27 cellular contexts compared by ENCODE assay signal in genomic region chr7:31924228-31924627, GRCh38.
"Had no signal": no experiment of that assay in that cellular context is flagged by ENCODE, and none has a peak within 500 bp of the region (broad histone marks: within the 10 kb centered on the region; RNA-seq: fewer than 3 reads in every experiment).

No MANE protein-coding gene starts in this region.

- H3K27me3 ChIP-seq: colonic mucosa, esophagus muscularis mucosa, esophagus squamous epithelium, foreskin keratinocyte, gastrocnemius medialis, gastroesophageal sphincter, heart left ventricle, heart right ventricle had no signal

- ATAC-seq: effector memory CD8-positive, alpha-beta T cell; esophagus mucosa; foreskin keratinocyte; gastrocnemius medialis; gastroesophageal sphincter; heart left ventricle; heart right ventricle had no signal

- H3K27ac ChIP-seq: colonic mucosa, coronary artery, epithelial cell of prostate, esophagus muscularis mucosa, esophagus squamous epithelium, foreskin keratinocyte, gastrocnemius medialis, gastroesophageal sphincter, heart left ventricle, heart right ventricle had no signal

- H3K9me3 ChIP-seq: colonic mucosa, esophagus muscularis mucosa, esophagus squamous epithelium, gastrocnemius medialis, gastroesophageal sphincter had no signal

- H3K4me3 ChIP-seq: colonic mucosa, coronary artery, dorsolateral prefrontal cortex, esophagus muscularis mucosa, esophagus squamous epithelium, gastrocnemius medialis, gastroesophageal sphincter, heart left ventricle, heart right ventricle had no signal

- H3K36me3 ChIP-seq: colonic mucosa, esophagus muscularis mucosa, esophagus squamous epithelium, gastrocnemius medialis, gastroesophageal sphincter, heart left ventricle, heart right ventricle had no signal

- DNase-seq: colonic mucosa; cortex of kidney; dermis blood vessel endothelial cell; dorsolateral prefrontal cortex; effector CD4-positive, alpha-beta T cell; effector CD8-positive, alpha-beta T cell; effector memory CD4-positive, alpha-beta T cell; effector memory CD8-positive, alpha-beta T cell; endodermal cell; erythroblast; esophagus squamous epithelium; foreskin fibroblast; foreskin keratinocyte; gastrocnemius medialis; glutamatergic neuron; head of caudate nucleus; heart left ventricle; heart right ventricle had no signal

- FAIRE-seq: colon, endometrium, endothelial cell of umbilical vein, frontal cortex had no signal

- H3K4me1 ChIP-seq: colonic mucosa, esophagus squamous epithelium, foreskin keratinocyte, gastrocnemius medialis had no signal
